ENCODE assay signal across 1 cellular context in genomic region chr7:42237891-42238531, GRCh38.
TF ChIP-seq lines count a peak whose summit lies in the region.

No MANE protein-coding gene starts in this region.

TF ChIP-seq in K562, 482 proteins besides CTCF, POLR2A, EP300 and RAD21 (continued from another document):
- TF ChIP-seq ZNF511 (CRISPR knock-in tag; IDR thresholded peaks at IDR 0.05), result no peak
- no peak for TF ChIP-seq NFYB (IDR thresholded peaks at IDR 0.05; ENCODE audit: extremely low read depth, insufficient read length)
- TF ChIP-seq, protein P1, sequence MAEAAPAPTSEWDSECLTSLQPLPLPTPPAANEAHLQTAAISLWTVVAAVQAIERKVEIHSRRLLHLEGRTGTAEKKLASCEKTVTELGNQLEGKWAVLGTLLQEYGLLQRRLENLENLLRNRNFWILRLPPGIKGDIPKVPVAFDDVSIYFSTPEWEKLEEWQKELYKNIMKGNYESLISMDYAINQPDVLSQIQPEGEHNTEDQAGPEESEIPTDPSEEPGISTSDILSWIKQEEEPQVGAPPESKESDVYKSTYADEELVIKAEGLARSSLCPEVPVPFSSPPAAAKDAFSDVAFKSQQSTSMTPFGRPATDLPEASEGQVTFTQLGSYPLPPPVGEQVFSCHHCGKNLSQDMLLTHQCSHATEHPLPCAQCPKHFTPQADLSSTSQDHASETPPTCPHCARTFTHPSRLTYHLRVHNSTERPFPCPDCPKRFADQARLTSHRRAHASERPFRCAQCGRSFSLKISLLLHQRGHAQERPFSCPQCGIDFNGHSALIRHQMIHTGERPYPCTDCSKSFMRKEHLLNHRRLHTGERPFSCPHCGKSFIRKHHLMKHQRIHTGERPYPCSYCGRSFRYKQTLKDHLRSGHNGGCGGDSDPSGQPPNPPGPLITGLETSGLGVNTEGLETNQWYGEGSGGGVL (CRISPR knock-in tag; IDR thresholded peaks at IDR 0.05), result no peak
- no peak for TF ChIP-seq ZNF146 (CRISPR knock-in tag; IDR thresholded peaks at IDR 0.05; ENCODE audit: unreplicated experiment)
- TF ChIP-seq ZNF778 (CRISPR knock-in tag; IDR thresholded peaks at IDR 0.05), result no peak
- no peak for TF ChIP-seq ZNF134 (CRISPR knock-in tag; conservative IDR thresholded peaks at IDR 0.05)
